14 cellular contexts compared by ENCODE assay signal in genomic region chr11:73322986-73323306, GRCh38. TPM values are rescaled to one million over a fixed set of nuclear protein-coding genes. Genes with fewer than 3 reads are reported as not detected.
DNase-seq lines count a peak whose midpoint lies in the region; ATAC-seq, FAIRE-seq and TF ChIP-seq lines count a peak whose summit lies in the region.
"Had no signal": no experiment of that assay in that cellular context is flagged by ENCODE, and none has a peak within 500 bp of the region (broad histone marks: within the 10 kb centered on the region; RNA-seq: fewer than 3 reads in every experiment).

No MANE protein-coding gene starts in this region.

- H3K27ac Mint-ChIP-seq in activated T-helper 2 cell treated with anti-CD3 and anti-CD28 coated beads, Interferon-gamma antibody, Interleukin-2, Interleukin-4, amounts not matched to agents 10 μg/mL and 5 μg/mL and 100 μg/mL, durations not matched to agents 14 hours and 24 hours and 36 hours = no peak overlapping the region

- TF ChIP-seq POLR2A in adrenal gland (IDR thresholded peaks at IDR 0.05) (no peak), sigmoid colon (IDR thresholded peaks at IDR 0.05) (no peak), GM18505 (IDR thresholded peaks at IDR 0.05; ENCODE audit: borderline replicate concordance, extremely low read depth, insufficient read depth, insufficient read length) (no peak)

- no peak for ATAC-seq in GM18505 (IDR thresholded peaks at IDR 0.05; ENCODE audit: unreplicated experiment)

- peak overlapping the region in 9 of 11 experiments; percentile 21 to 75 (median 68); a peak in 17 of 22 replicates for H3K27ac ChIP-seq in BLaER1 treated with 17β-estradiol and CSF1 and Interleukin-3, amounts not matched to agents 10 nM and 100 nM
- H3K27ac ChIP-seq in adrenal gland (peak overlapping the region in 4 of 5 donors; percentile 19 to 90 (median 64)), kidney (ENCODE audit: low read depth in 2 of 2, low read length in 2 of 2) (peak overlapping the region; percentile 65 to 91), sigmoid colon (peak overlapping the region; percentile 94 to 100 (median 98))

- H3K9ac ChIP-seq in BLaER1 treated with 17β-estradiol and CSF1 and Interleukin-3, amounts not matched to agents 10 nM and 100 nM = peak overlapping the region in 10 of 11 experiments; percentile 23 to 66 (median 54); a peak in 17 of 22 replicates
- peak overlapping the region in 1 of 2 donors; percentile 22 for H3K9ac ChIP-seq in kidney (ENCODE audit: low read length in 2 of 2)

- peaks cover 54 to 100% (median 92%) of the 10 kb centered on the region in 10 experiments for H3K4me1 ChIP-seq in BLaER1 treated with 17β-estradiol and CSF1 and Interleukin-3, amounts not matched to agents 10 nM and 100 nM
- H3K4me1 ChIP-seq in adrenal gland (replicated peaks in 1 of 2) (peaks cover 6 to 39% of the 10 kb centered on the region in 2 donors), kidney (ENCODE audit: control insufficient read depth in 1 of 2, insufficient read depth in 1 of 2, low read depth in 1 of 2, low read length in 2 of 2) (peaks cover 42 to 86% of the 10 kb centered on the region in 2 donors), sigmoid colon (peaks cover 3 to 100% (median 100%) of the 10 kb centered on the region in 4 donors)

- intact Hi-C loops in adrenal gland (cut with DNase I) (no loop called here), kidney (cut with DNase I) (no loop called here), sigmoid colon (cut with DNase I) (no loop called here)
- intact Hi-C loops in activated T-helper 2 cell treated with anti-CD3 and anti-CD28 coated beads, Interferon-gamma antibody, Interleukin-2, Interleukin-4, amounts not matched to agents 10 μg/mL and 5 μg/mL and 100 μg/mL, durations not matched to agents 14 hours and 24 hours and 36 hours (cut with micrococcal nuclease) = no loop called here

- no peak overlapping the region; a peak in 1 of 20 replicates for H3K4me3 ChIP-seq in BLaER1 treated with 17β-estradiol and CSF1 and Interleukin-3, amounts not matched to agents 10 nM and 100 nM
- no peak overlapping the region for H3K4me3 ChIP-seq in adrenal gland
- H3K4me3 ChIP-seq in kidney (ENCODE audit: low read length in 2 of 2) = peak overlapping the region in 1 of 2 donors; percentile 10
- no peak overlapping the region for H3K4me3 ChIP-seq in sigmoid colon
- H3K4me3 ChIP-seq: HAP-1, MG63 had no signal

- no peak overlapping the region for H3K4me3 Mint-ChIP-seq in activated T-helper 2 cell treated with anti-CD3 and anti-CD28 coated beads, Interferon-gamma antibody, Interleukin-2, Interleukin-4, amounts not matched to agents 10 μg/mL and 5 μg/mL and 100 μg/mL, durations not matched to agents 14 hours and 24 hours and 36 hours (ENCODE audit: low read depth)

- 46 to 79% (median 65%) methylated on average over 2 of the region's 2 CpGs for WGBS in adrenal gland, 4 donors
- 82 to 90% methylated on average over 2 of the region's 2 CpGs for WGBS in sigmoid colon, 2 donors

- peaks cover 2% of the 10 kb centered on the region for H3K27me3 Mint-ChIP-seq in activated T-helper 2 cell treated with anti-CD3 and anti-CD28 coated beads, Interferon-gamma antibody, Interleukin-2, Interleukin-4, amounts not matched to agents 10 μg/mL and 5 μg/mL and 100 μg/mL, durations not matched to agents 14 hours and 24 hours and 36 hours (ENCODE audit: low read depth)

- no peaks in the 10 kb centered on the region for H4K20me1 ChIP-seq in BLaER1 treated with 17β-estradiol and CSF1 and Interleukin-3, amounts not matched to agents 10 nM and 100 nM

- DNase-seq in adrenal gland (no peak), kidney (no peak), sigmoid colon (no peak), SKM-1 treated with dmso at 0.1 percent for 144 hours (lab: John Stamatoyannopoulos, UW; ENCODE audit: unreplicated experiment) (no peak)
- no peak for DNase-seq in activated T-helper 2 cell treated with anti-CD3 and anti-CD28 coated beads, Interferon-gamma antibody, Interleukin-2, Interleukin-4, amounts not matched to agents 10 μg/mL and 5 μg/mL and 100 μg/mL, durations not matched to agents 14 hours and 24 hours and 36 hours (ENCODE audit: low spot score)
- no peak for DNase-seq in activated CD8-positive, alpha-beta memory T cell treated with anti-CD3 and anti-CD28 coated beads for 24 hours
- DNase-seq: AML-193, amniotic stem cell, MG63, T-helper 1 cell had no signal

- TF ChIP-seq CTCF in adrenal gland (IDR thresholded peaks at IDR 0.05) = no peak
- no peak for TF ChIP-seq CTCF in kidney (IDR thresholded peaks at IDR 0.05; ENCODE audit: borderline replicate concordance, extremely low read depth, insufficient read depth)
- TF ChIP-seq CTCF in sigmoid colon (IDR thresholded peaks at IDR 0.05) = no peak

- no peak for FAIRE-seq in kidney (lab: Jason Lieb, UNC)

- no peaks in the 10 kb centered on the region for H3K36me3 Mint-ChIP-seq in activated T-helper 2 cell treated with anti-CD3 and anti-CD28 coated beads, Interferon-gamma antibody, Interleukin-2, Interleukin-4, amounts not matched to agents 10 μg/mL and 5 μg/mL and 100 μg/mL, durations not matched to agents 14 hours and 24 hours and 36 hours (ENCODE audit: low read depth)

- peaks cover 6% of the 10 kb centered on the region for H3K4me1 Mint-ChIP-seq in activated T-helper 2 cell treated with anti-CD3 and anti-CD28 coated beads, Interferon-gamma antibody, Interleukin-2, Interleukin-4, amounts not matched to agents 10 μg/mL and 5 μg/mL and 100 μg/mL, durations not matched to agents 14 hours and 24 hours and 36 hours (ENCODE audit: low read depth)

- TF ChIP-seq EP300 in sigmoid colon (IDR thresholded peaks at IDR 0.05) = no peak

- no peaks in the 10 kb centered on the region for H3K9me3 Mint-ChIP-seq in activated T-helper 2 cell treated with anti-CD3 and anti-CD28 coated beads, Interferon-gamma antibody, Interleukin-2, Interleukin-4, amounts not matched to agents 10 μg/mL and 5 μg/mL and 100 μg/mL, durations not matched to agents 14 hours and 24 hours and 36 hours

- no peaks in the 10 kb centered on the region for H3K27me3 ChIP-seq in BLaER1 treated with 17β-estradiol and CSF1 and Interleukin-3, amounts not matched to agents 10 nM and 100 nM
- no peaks in the 10 kb centered on the region for H3K27me3 ChIP-seq in adrenal gland
- no peaks in the 10 kb centered on the region for H3K27me3 ChIP-seq in sigmoid colon
- H3K27me3 ChIP-seq: MG63 had no signal

- H3K9me3 ChIP-seq in BLaER1 treated with 17β-estradiol and CSF1 and Interleukin-3, amounts not matched to agents 10 nM and 100 nM (replicated peaks in 1 of 11) = no peaks in the 10 kb centered on the region
- H3K9me3 ChIP-seq in adrenal gland (replicated peaks in 1 of 3) (no peaks in the 10 kb centered on the region), kidney (ENCODE audit: control insufficient read depth in 1 of 2, low read length in 2 of 2) (no peaks in the 10 kb centered on the region), sigmoid colon (no peaks in the 10 kb centered on the region)
- H3K9me3 ChIP-seq: HAP-1, MG63 had no signal

- peak overlapping the region; percentile 78 to 91 (median 87) for H3K4me2 ChIP-seq in BLaER1 treated with 17β-estradiol and CSF1 and Interleukin-3, amounts not matched to agents 10 nM and 100 nM

- H3K36me3 ChIP-seq in BLaER1 treated with 17β-estradiol and CSF1 and Interleukin-3, amounts not matched to agents 10 nM and 100 nM = no peaks in the 10 kb centered on the region
- H3K36me3 ChIP-seq in adrenal gland (replicated peaks in 1 of 2) (no peaks in the 10 kb centered on the region), kidney (ENCODE audit: control insufficient read depth in 1 of 2, insufficient read depth in 2 of 2, low read length in 2 of 2) (peaks cover 0 to 5% of the 10 kb centered on the region in 2 donors), sigmoid colon (no peaks in the 10 kb centered on the region)
- H3K36me3 ChIP-seq: HAP-1 had no signal

RNA-seq across cellular contexts. Expression of gene ARHGEF17, which starts 14.9 kb away (rescaled TPM):
- 10 to 100 TPM; 12.7 to 35.5 (median 22.7) TPM for total RNA-seq in adrenal gland
- polyA plus RNA-seq in adrenal gland = 10 to 100 TPM in 2 of 3 donors, 1 to 10 TPM in 1; 8.1 to 48.2 (median 18.8) TPM
- 68.2 TPM for total RNA-seq in kidney
- 36.6 TPM for polyA plus RNA-seq in kidney (ENCODE audit: insufficient read depth, low read depth, low replicate concordance)
- total RNA-seq in sigmoid colon = 100 to 1,000 TPM in 1 of 4 donors, 10 to 100 TPM in 3; 38.2 to 104 (median 66.9) TPM
- 10 to 100 TPM in 1 of 3 donors, 1 to 10 TPM in 2; 1.8 to 15.9 (median 2.4) TPM for polyA plus RNA-seq in sigmoid colon
- total RNA-seq in activated T-helper 2 cell treated with anti-CD3 and anti-CD28 coated beads, Interferon-gamma antibody, Interleukin-2, Interleukin-4, amounts not matched to agents 10 μg/mL and 5 μg/mL and 100 μg/mL, durations not matched to agents 14 hours and 24 hours and 36 hours = 0.09 and 0.30 TPM in 2 replicates

RNA-seq across cellular contexts. Expression of gene P2RY6, which starts 50.8 kb away (rescaled TPM):
- 1 to 10 TPM; 3.7 to 5.9 (median 4.6) TPM for total RNA-seq in adrenal gland
- polyA plus RNA-seq in adrenal gland = 1 to 10 TPM in 1 of 3 donors, under 1 TPM in 2; 0.75 to 2.3 (median 0.97) TPM
- 17.9 TPM for total RNA-seq in kidney
- polyA plus RNA-seq in kidney (ENCODE audit: insufficient read depth, low read depth, low replicate concordance) = 6.7 TPM
- 1 to 10 TPM in 3 of 4 donors, not detected in 1; 1.2 to 2.6 (median 2.5) TPM for total RNA-seq in sigmoid colon
- 1 to 10 TPM; 2.4 to 5.5 (median 2.5) TPM for polyA plus RNA-seq in sigmoid colon
- not detected in 2 replicates for total RNA-seq in activated T-helper 2 cell treated with anti-CD3 and anti-CD28 coated beads, Interferon-gamma antibody, Interleukin-2, Interleukin-4, amounts not matched to agents 10 μg/mL and 5 μg/mL and 100 μg/mL, durations not matched to agents 14 hours and 24 hours and 36 hours
- total RNA-seq: activated CD8-positive, alpha-beta memory T cell treated with anti-CD3 and anti-CD28 coated beads for 36 hours had no signal

RNA-seq across cellular contexts. Expression of gene RELT, which starts 53.3 kb away (rescaled TPM):
- total RNA-seq in adrenal gland (1 to 10 TPM; 4.4 to 8.7 (median 6.4) TPM), kidney (8.7 TPM), sigmoid colon (1 to 10 TPM in 2 of 4 donors, under 1 TPM in 2; 0.28 to 1.8 (median 0.95) TPM)
- polyA plus RNA-seq in adrenal gland (1 to 10 TPM in 2 of 3 donors, under 1 TPM in 1; 0.73 to 4.7 (median 2.3) TPM), kidney (ENCODE audit: insufficient read depth, low read depth, low replicate concordance) (1.0 TPM), sigmoid colon (1 to 10 TPM in 2 of 3 donors, under 1 TPM in 1; 0.92 to 9.3 (median 1.2) TPM)
- 33.5 and 34.5 TPM in 2 replicates for total RNA-seq in activated T-helper 2 cell treated with anti-CD3 and anti-CD28 coated beads, Interferon-gamma antibody, Interleukin-2, Interleukin-4, amounts not matched to agents 10 μg/mL and 5 μg/mL and 100 μg/mL, durations not matched to agents 14 hours and 24 hours and 36 hours

Comparison
In these comparisons a context has a peak if more than half of its experiments do, and no peak if none do; other contexts are left out.
1. RNA of gene ARHGEF17, which starts 14.9 kb away (total RNA-seq): 38.2 to 104 TPM in sigmoid colon, 68.2 TPM in kidney (single experiment) and 12.7 to 35.5 TPM in adrenal gland; 0.09 to 0.30 TPM in activated T-helper 2 cell treated with anti-CD3 and anti-CD28 coated beads, Interferon-gamma antibody, Interleukin-2, Interleukin-4, amounts not matched to agents 10 μg/mL and 5 μg/mL and 100 μg/mL, durations not matched to agents 14 hours and 24 hours and 36 hours; every median in the first group is over 10 times any median in the second.
2. Peak in every context shown above with its lines, with median percentiles within 50 percentile points of each other: H3K27ac ChIP-seq.